In the genomic region with DNA sequence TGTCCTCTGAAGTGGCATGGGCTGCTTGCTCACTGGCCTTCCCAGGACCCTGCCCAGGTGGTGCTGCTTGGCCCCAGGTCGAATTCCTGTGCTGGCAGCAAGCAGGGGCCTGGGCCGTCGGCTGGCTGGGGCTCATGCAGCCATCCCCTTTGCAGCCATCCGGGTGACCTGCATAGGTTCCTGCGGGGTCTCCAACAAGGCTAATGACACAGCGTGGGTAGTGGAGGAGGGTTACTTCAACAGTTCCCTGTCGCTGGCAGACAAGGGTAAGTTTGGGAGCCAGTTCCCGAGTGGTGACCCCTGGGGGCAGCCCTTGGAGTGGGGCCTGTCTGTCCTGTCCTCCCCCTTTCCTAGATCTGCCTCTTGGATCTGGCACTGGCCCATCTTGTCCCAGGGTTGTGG, we compare ENCODE assay signal across 11 cellular contexts. TPM values are rescaled to one million over a fixed set of nuclear protein-coding genes. Genes with fewer than 3 reads are reported as not detected.
A peak's percentile ranks its signal among the peaks of the same experiment; 100 is the strongest.
DNase-seq lines count a peak whose midpoint lies in the region; TF ChIP-seq lines count a peak whose summit lies in the region.
"Had no signal": no experiment of that assay in that cellular context is flagged by ENCODE, and none has a peak within 500 bp of the region (broad histone marks: within the 10 kb centered on the region; RNA-seq: fewer than 3 reads in every experiment).

No MANE protein-coding gene starts in this region.

- peaks cover 14% of the 10 kb centered on the region for H3K36me3 Mint-ChIP-seq in activated CD4-positive, alpha-beta T cell treated with anti-CD3 and anti-CD28 coated beads, Interleukin-2, amount 10 ng/mL, durations not matched to agents 24 days and 14 days (ENCODE audit: low read depth)
- H3K36me3 Mint-ChIP-seq in MCF 10A (ENCODE audit: insufficient read depth, unreplicated experiment) (peaks cover 83% of the 10 kb centered on the region), mesothelial cell of epicardium (peaks cover 5% of the 10 kb centered on the region)
- H3K36me3 Mint-ChIP-seq: immature natural killer cell had no signal

- no peaks in the 10 kb centered on the region for H3K9me3 ChIP-seq in tibial nerve

- peak overlapping the region in 3 of 4 donors; percentile 46 to 70 (median 55) for H3K27ac ChIP-seq in tibial nerve

- no peaks in the 10 kb centered on the region for H3K27me3 ChIP-seq in tibial nerve

- no peak overlapping the region for H3K4me3 Mint-ChIP-seq in activated CD4-positive, alpha-beta T cell treated with anti-CD3 and anti-CD28 coated beads, Interleukin-2, amount 10 ng/mL, durations not matched to agents 24 days and 14 days
- H3K4me3 Mint-ChIP-seq in MCF 10A (ENCODE audit: unreplicated experiment) (peak overlapping the region; percentile 72), mesothelial cell of epicardium (no peak overlapping the region)
- H3K4me3 Mint-ChIP-seq: immature natural killer cell had no signal

- peaks cover 0 to 41% (median 12%) of the 10 kb centered on the region in 3 donors for H3K36me3 ChIP-seq in tibial nerve

- POLR2A ChIA-PET in MCF 10A (lab: Yijun Ruan, JAX) = interaction anchor here (0.7 to 3.0 kb wide), 8 partner anchors 10 to 60 kb away, joined by 3 to 16 read pairs (median 6); partner anchors contain the start of genes DPH7, MRPL41 and ZMYND19
- POLR2A ChIA-PET in HEK293T (lab: Yijun Ruan, JAX) = no interaction called here

- intact Hi-C loops in activated CD4-positive, alpha-beta T cell treated with anti-CD3 and anti-CD28 coated beads, Interleukin-2, amount 10 ng/mL, durations not matched to agents 24 days and 14 days (cut with micrococcal nuclease) = no loop called here
- intact Hi-C loops in MCF 10A (cut with micrococcal nuclease) = loop anchor here (5.0 to 10.0 kb wide), 2 partner anchors 35 to 58 kb away; partner anchors contain the start of genes DPH7, MRPL41 and PNPLA7

- DNase-seq in activated CD4-positive, alpha-beta T cell treated with anti-CD3 and anti-CD28 coated beads, Interleukin-2, amount 10 ng/mL, durations not matched to agents 24 days and 14 days = peak; percentile 58
- DNase-seq in activated CD4-positive, alpha-beta T cell treated with anti-CD3 and anti-CD28 coated beads for 4 hours = no peak
- DNase-seq in MCF 10A (ENCODE audit: unreplicated experiment) (no peak), mesothelial cell of epicardium (ENCODE audit: low spot score in 2 of 2, unreplicated experiment in 2 of 2) (no peak), tibial nerve (ENCODE audit: low spot score in 2 of 2) (no peak), HEK293T (ENCODE audit: extremely low spot score) (no peak), NCI-H1105 (lab: John Stamatoyannopoulos, UW) (no peak)
- DNase-seq in activated CD8-positive, alpha-beta memory T cell treated with anti-CD3 and anti-CD28 coated beads, Interleukin-2, amount 50 U/mL, for 4 hours = no peak
- DNase-seq: activated T-cell treated with anti-CD3 and anti-CD28 coated beads for 4 hours; immature natural killer cell; stimulated activated naive CD8-positive, alpha-beta T cell treated with anti-CD3 and anti-CD28 coated beads, Interleukin-15, Interleukin-2, amounts not matched to agents 100 U/mL and 50 U/mL, for 24 hours had no signal

- H3K9me3 Mint-ChIP-seq in activated CD4-positive, alpha-beta T cell treated with anti-CD3 and anti-CD28 coated beads, Interleukin-2, amount 10 ng/mL, durations not matched to agents 24 days and 14 days = no peaks in the 10 kb centered on the region
- H3K9me3 Mint-ChIP-seq in MCF 10A (ENCODE audit: unreplicated experiment) (no peaks in the 10 kb centered on the region), mesothelial cell of epicardium (no peaks in the 10 kb centered on the region)
- H3K9me3 Mint-ChIP-seq: immature natural killer cell had no signal

- WGBS in tibial nerve, 2 donors = 60% methylated on average over 8 of the region's 8 CpGs; no CpG with 5 or more reads in 1 of the 2 donors

- peaks cover 9% of the 10 kb centered on the region for H3K4me1 Mint-ChIP-seq in activated CD4-positive, alpha-beta T cell treated with anti-CD3 and anti-CD28 coated beads, Interleukin-2, amount 10 ng/mL, durations not matched to agents 24 days and 14 days
- H3K4me1 Mint-ChIP-seq in MCF 10A (ENCODE audit: insufficient read depth, unreplicated experiment) (peaks cover 29% of the 10 kb centered on the region), mesothelial cell of epicardium (peaks cover 22% of the 10 kb centered on the region)

- no peak for TF ChIP-seq EP300 in tibial nerve (IDR thresholded peaks at IDR 0.05)

- no peak for TF ChIP-seq CTCF in MCF 10A (IDR thresholded peaks at IDR 0.05; ENCODE audit: unreplicated experiment)
- TF ChIP-seq CTCF in mesothelial cell of epicardium (IDR thresholded peaks at IDR 0.05; ENCODE audit: unreplicated experiment) = no peak
- TF ChIP-seq CTCF in tibial nerve (IDR thresholded peaks at IDR 0.05) = no peak

- no peak overlapping the region for H3K27ac Mint-ChIP-seq in activated CD4-positive, alpha-beta T cell treated with anti-CD3 and anti-CD28 coated beads, Interleukin-2, amount 10 ng/mL, durations not matched to agents 24 days and 14 days
- H3K27ac Mint-ChIP-seq in MCF 10A (ENCODE audit: low read depth, unreplicated experiment) = peak overlapping the region; percentile 96
- peak overlapping the region; percentile 95 for H3K27ac Mint-ChIP-seq in mesothelial cell of epicardium

- no peak for TF ChIP-seq POLR2A in tibial nerve (IDR thresholded peaks at IDR 0.05)

- H3K27me3 Mint-ChIP-seq in activated CD4-positive, alpha-beta T cell treated with anti-CD3 and anti-CD28 coated beads, Interleukin-2, amount 10 ng/mL, durations not matched to agents 24 days and 14 days = no peaks in the 10 kb centered on the region
- H3K27me3 Mint-ChIP-seq in MCF 10A (ENCODE audit: insufficient read depth, unreplicated experiment) = no peaks in the 10 kb centered on the region
- no peaks in the 10 kb centered on the region for H3K27me3 Mint-ChIP-seq in mesothelial cell of epicardium (ENCODE audit: low read depth)

- BruUV-seq in MCF 10A (replicated peaks; lab: Mats Ljungman, UMichigan) = TSS peak; percentile 52

- CTCF ChIA-PET in MCF 10A (lab: Yijun Ruan, JAX) = no interaction called here
- CTCF ChIA-PET in HEK293T (lab: Yijun Ruan, JAX) = no interaction called here

- H3K4me1 ChIP-seq in tibial nerve = peaks cover 0 to 54% (median 20%) of the 10 kb centered on the region in 4 donors

- H3K4me3 ChIP-seq in tibial nerve = no peak overlapping the region

TF ChIP-seq in HEK293T, 16 proteins besides CTCF, POLR2A, EP300 and RAD21:
- TF ChIP-seq HDGF (IDR thresholded peaks at IDR 0.05; ENCODE audit: borderline replicate concordance) (no peak), ZNF384 (IDR thresholded peaks at IDR 0.05) (no peak), FOXM1 (IDR thresholded peaks at IDR 0.05; ENCODE audit: borderline replicate concordance) (no peak), ELF4 (IDR thresholded peaks at IDR 0.05) (no peak), FOXA1 (IDR thresholded peaks at IDR 0.05) (no peak), CTBP1 (IDR thresholded peaks at IDR 0.05; ENCODE audit: borderline replicate concordance) (no peak), SUZ12 (IDR thresholded peaks at IDR 0.05) (no peak), FOXK2 (IDR thresholded peaks at IDR 0.05) (no peak), LEF1 (IDR thresholded peaks at IDR 0.05; ENCODE audit: borderline replicate concordance) (no peak), BHLHE40 (IDR thresholded peaks at IDR 0.05; ENCODE audit: borderline replicate concordance) (no peak)
- TF ChIP-seq, protein P1, sequence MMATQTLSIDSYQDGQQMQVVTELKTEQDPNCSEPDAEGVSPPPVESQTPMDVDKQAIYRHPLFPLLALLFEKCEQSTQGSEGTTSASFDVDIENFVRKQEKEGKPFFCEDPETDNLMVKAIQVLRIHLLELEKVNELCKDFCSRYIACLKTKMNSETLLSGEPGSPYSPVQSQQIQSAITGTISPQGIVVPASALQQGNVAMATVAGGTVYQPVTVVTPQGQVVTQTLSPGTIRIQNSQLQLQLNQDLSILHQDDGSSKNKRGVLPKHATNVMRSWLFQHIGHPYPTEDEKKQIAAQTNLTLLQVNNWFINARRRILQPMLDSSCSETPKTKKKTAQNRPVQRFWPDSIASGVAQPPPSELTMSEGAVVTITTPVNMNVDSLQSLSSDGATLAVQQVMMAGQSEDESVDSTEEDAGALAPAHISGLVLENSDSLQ (IDR thresholded peaks at IDR 0.05) = no peak

RNA-seq across cellular contexts. Expression of gene EHMT1, which starts 6.1 kb away (rescaled TPM):
- 93.6 and 99.4 TPM in 2 replicates for total RNA-seq in activated CD4-positive, alpha-beta T cell treated with anti-CD3 and anti-CD28 coated beads, Interleukin-2, amount 10 ng/mL, durations not matched to agents 24 days and 14 days
- total RNA-seq in MCF 10A (2022) (77.2 and 79.7 TPM in 2 replicates), mesothelial cell of epicardium (133 to 147 TPM (median 136 TPM) in 3 replicates), tibial nerve (100 to 1,000 TPM in 3 of 4 donors, 10 to 100 TPM in 1; 96.4 to 136 (median 118) TPM)

RNA-seq across cellular contexts. Expression of gene ARRDC1, which starts 7.3 kb away (rescaled TPM):
- 63.7 and 68.4 TPM in 2 replicates for total RNA-seq in activated CD4-positive, alpha-beta T cell treated with anti-CD3 and anti-CD28 coated beads, Interleukin-2, amount 10 ng/mL, durations not matched to agents 24 days and 14 days
- total RNA-seq in MCF 10A (2022) = 88.9 and 125 TPM in 2 replicates
- 36.5 to 40.5 TPM (median 39.1 TPM) in 3 replicates for total RNA-seq in mesothelial cell of epicardium
- 10 to 100 TPM; 26.4 to 83.1 (median 50.1) TPM for total RNA-seq in tibial nerve

RNA-seq across cellular contexts. Expression of gene ZMYND19, which starts 22.4 kb away (rescaled TPM):
- 86.4 and 92.4 TPM in 2 replicates for total RNA-seq in activated CD4-positive, alpha-beta T cell treated with anti-CD3 and anti-CD28 coated beads, Interleukin-2, amount 10 ng/mL, durations not matched to agents 24 days and 14 days
- 42.9 and 51.9 TPM in 2 replicates for total RNA-seq in MCF 10A (2022)
- total RNA-seq in mesothelial cell of epicardium = 31.1 to 33.2 TPM (median 31.9 TPM) in 3 replicates
- total RNA-seq in tibial nerve = 10 to 100 TPM; 13.8 to 17.4 (median 15.8) TPM

RNA-seq across cellular contexts. Expression of gene DPH7, which starts 34.0 kb away (rescaled TPM):
- 51.7 and 51.9 TPM in 2 replicates for total RNA-seq in activated CD4-positive, alpha-beta T cell treated with anti-CD3 and anti-CD28 coated beads, Interleukin-2, amount 10 ng/mL, durations not matched to agents 24 days and 14 days
- 45.7 and 46.4 TPM in 2 replicates for total RNA-seq in MCF 10A (2022)
- 55.0 to 59.4 TPM (median 56.1 TPM) in 3 replicates for total RNA-seq in mesothelial cell of epicardium
- total RNA-seq in tibial nerve = 10 to 100 TPM; 40.8 to 61.5 (median 42.4) TPM
